Comparison of ENCODE assay signal across 15 cellular contexts in the genomic region with DNA sequence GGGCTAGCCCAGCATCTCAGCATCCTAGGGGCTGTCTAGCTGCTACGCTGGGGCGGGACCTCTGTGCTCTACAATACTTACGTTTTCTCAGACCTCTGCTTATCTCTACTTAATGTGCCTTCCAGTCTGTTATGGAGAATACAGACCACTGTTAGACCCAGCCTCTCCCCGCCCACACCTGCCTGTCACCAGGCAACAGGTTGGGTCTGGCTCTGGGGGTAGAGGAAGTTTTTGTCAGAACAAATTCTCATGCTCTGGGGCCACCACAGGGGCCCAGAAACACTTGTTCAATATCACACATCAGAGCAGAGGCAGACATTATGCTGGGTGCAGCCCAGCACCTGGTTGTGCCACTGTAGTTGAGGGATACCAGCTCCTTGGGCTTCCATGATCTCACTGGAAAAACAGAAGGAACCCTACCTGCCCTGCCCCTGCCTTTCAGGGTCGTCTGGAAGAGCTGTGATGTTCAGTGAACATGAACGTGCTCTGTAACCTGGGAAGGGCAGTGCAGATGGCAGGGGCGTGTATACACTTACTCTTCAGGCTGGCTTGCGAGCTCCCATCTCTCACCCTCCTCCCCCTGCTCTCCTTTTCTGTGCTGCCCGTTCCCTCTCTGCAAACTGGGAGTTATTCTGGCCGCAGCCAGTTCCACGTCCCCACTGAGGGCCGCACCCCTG.
DNase-seq lines count a peak whose midpoint lies in the region; ATAC-seq, FAIRE-seq and TF ChIP-seq lines count a peak whose summit lies in the region.
"Had no signal": no experiment of that assay in that cellular context is flagged by ENCODE, and none has a peak within 500 bp of the region (broad histone marks: within the 10 kb centered on the region; RNA-seq: fewer than 3 reads in every experiment).

No MANE protein-coding gene starts in this region.

- in situ Hi-C loops in GM12878 (cut with MboI) = no loop called here

- H3K4me1 ChIP-seq in Loucy (ENCODE audit: insufficient read depth, low read length, poor library complexity, severe bottlenecking) = no peaks in the 10 kb centered on the region
- H3K4me1 ChIP-seq in GM12878 (ENCODE audit: control insufficient read depth, insufficient read depth, low read length) = no peaks in the 10 kb centered on the region
- no peaks in the 10 kb centered on the region for H3K4me1 ChIP-seq in osteoblast (ENCODE audit: insufficient read depth, low read length)

- intact Hi-C loops in GM12878 (cut with micrococcal nuclease; ENCODE audit: unreplicated experiment) = loop anchor here (10.0 kb wide), 1 partner anchor 563 kb away; no protein-coding TSS in a partner anchor

- H2AFZ ChIP-seq in Loucy (ENCODE audit: low read length) (peak overlapping the region; percentile 51; the same call in 1 of the 2 replicates), GM12878 (ENCODE audit: control insufficient read depth, low read depth, low read length) (no peak overlapping the region), osteoblast (ENCODE audit: low read length) (no peak overlapping the region)

- ATAC-seq in GM12878 (peak; percentile 12; the same call in 1 of the 3 replicates), GM18868 (IDR thresholded peaks at IDR 0.05; ENCODE audit: unreplicated experiment) (no peak), HG03565 (IDR thresholded peaks at IDR 0.05; ENCODE audit: unreplicated experiment) (no peak)
- ATAC-seq: CD8-positive, alpha-beta T cell had no signal

- H3F3A ChIP-seq in Loucy (ENCODE audit: low read depth) = no peaks in the 10 kb centered on the region

- TF ChIP-seq RAD21 in GM12878 (IDR thresholded peaks at IDR 0.05; ENCODE audit: insufficient read depth, low read depth, low read length) = no peak

- H3K27me3 ChIP-seq in Loucy (ENCODE audit: insufficient read depth, low read length, poor library complexity, severe bottlenecking) (no peaks in the 10 kb centered on the region), GM12878 (replicated peaks in 1 of 2; ENCODE audit: control insufficient read depth in 2 of 2, insufficient read depth in 2 of 2, low read length in 1 of 2) (peaks cover 2 to 3% of the 10 kb centered on the region in 2 experiments; a peak in 2 of 4 replicates), osteoblast (ENCODE audit: insufficient read depth, low read length) (peaks cover 29% of the 10 kb centered on the region)

- H3K4me2 ChIP-seq in Loucy (ENCODE audit: low read depth, low read length, poor library complexity, severe bottlenecking) (no peak overlapping the region), GM12878 (ENCODE audit: control insufficient read depth, insufficient read depth) (no peak overlapping the region), osteoblast (ENCODE audit: insufficient read depth, low read length) (peak overlapping the region; percentile 52)

- FAIRE-seq in GM12878 (lab: Jason Lieb, UNC) (no peak), GM12891 (lab: Jason Lieb, UNC) (no peak)

- no peaks in the 10 kb centered on the region for H3K36me3 ChIP-seq in Loucy (ENCODE audit: insufficient read depth, low read length)
- no peaks in the 10 kb centered on the region for H3K36me3 ChIP-seq in GM12878 (ENCODE audit: control insufficient read depth in 2 of 2, insufficient read depth in 2 of 2, low read length in 1 of 2)
- H3K36me3 ChIP-seq in osteoblast (ENCODE audit: insufficient read depth, low read length) = no peaks in the 10 kb centered on the region
- H3K36me3 ChIP-seq: neutrophil, transverse colon had no signal

- H3K9me2 ChIP-seq in Loucy (replicated peaks; ENCODE audit: low read depth, low read length) = no peaks in the 10 kb centered on the region

- RAD21 ChIA-PET in GM12878 (lab: Charles Lee; ENCODE audit: unreplicated experiment) = interaction anchor here (0.5 to 1.3 kb wide), 2 partner anchors 13 to 357 kb away, joined by 3 read pairs; no protein-coding TSS in a partner anchor

- H4K20me1 ChIP-seq in Loucy (ENCODE audit: insufficient read depth, low read length, poor library complexity, severe bottlenecking) (no peaks in the 10 kb centered on the region), GM12878 (ENCODE audit: control insufficient read depth, insufficient read depth) (no peaks in the 10 kb centered on the region), osteoblast (ENCODE audit: insufficient read depth, low read length) (no peaks in the 10 kb centered on the region)

- no peak for TF ChIP-seq EP300 in GM12878 (IDR thresholded peaks at IDR 0.05; ENCODE audit: borderline replicate concordance in 1 of 2, control insufficient read depth in 1 of 2, low read depth in 2 of 2, low read length in 2 of 2)

- no peaks in the 10 kb centered on the region for H3K79me2 ChIP-seq in Loucy (ENCODE audit: insufficient read depth, low read length)
- no peaks in the 10 kb centered on the region for H3K79me2 ChIP-seq in GM12878 (ENCODE audit: control insufficient read depth, insufficient read depth, low read length)
- H3K79me2 ChIP-seq in osteoblast (ENCODE audit: insufficient read depth, low read length) = no peaks in the 10 kb centered on the region

- H3K4me3 ChIP-seq in Loucy (ENCODE audit: low read length, poor library complexity, severe bottlenecking) (no peak overlapping the region), GM12878 (no peak overlapping the region), osteoblast (ENCODE audit: insufficient read depth, low read length) (no peak overlapping the region)
- H3K4me3 ChIP-seq: transverse colon had no signal

- no peaks in the 10 kb centered on the region for H3K9me3 ChIP-seq in Loucy (ENCODE audit: insufficient read depth, low read depth, low read length)
- no peaks in the 10 kb centered on the region for H3K9me3 ChIP-seq in GM12878 (replicated peaks; ENCODE audit: control insufficient read depth, insufficient read depth, low read length)
- no peaks in the 10 kb centered on the region for H3K9me3 ChIP-seq in osteoblast (ENCODE audit: low read depth, low read length)
- H3K9me3 ChIP-seq: neutrophil, transverse colon had no signal

- no peak for TF ChIP-seq CTCF in Loucy (conservative IDR thresholded peaks at IDR 0.05; ENCODE audit: low read length)
- no peak for TF ChIP-seq CTCF in GM12878 (IDR thresholded peaks at IDR 0.05 in 2 of 3, conservative IDR thresholded peaks at IDR 0.05 in 1 of 3; ENCODE audit: control insufficient read depth in 2 of 3, extremely low read depth in 1 of 3, insufficient read depth in 1 of 3, low read depth in 3 of 3, low read length in 3 of 3)
- TF ChIP-seq CTCF in osteoblast (IDR thresholded peaks at IDR 0.05; ENCODE audit: extremely low read depth, low read depth, low read length) = no peak

- TF ChIP-seq POLR2A in GM12878 (IDR thresholded peaks at IDR 0.05; ENCODE audit: low read depth, low read length) (no peak), GM12891 (IDR thresholded peaks at IDR 0.05; ENCODE audit: low read depth, low read length) (no peak)

- H3K9ac ChIP-seq in Loucy (ENCODE audit: low read depth, low read length, poor library complexity, severe bottlenecking) (no peak overlapping the region), GM12878 (ENCODE audit: control insufficient read depth, insufficient read depth, low read length) (no peak overlapping the region)

- H3K27ac ChIP-seq in GM12878 (ENCODE audit: control insufficient read depth, insufficient read depth) = no peak overlapping the region
- H3K27ac ChIP-seq in osteoblast (ENCODE audit: low read depth, low read length) = no peak overlapping the region
- H3K27ac ChIP-seq: 22Rv1, HL-60, neutrophil, transverse colon had no signal

- BruUV-seq in GM12878 (replicated peaks; lab: Mats Ljungman, UMichigan) = no TSS peak

- POLR2A ChIA-PET in GM12878 (lab: Charles Lee) = interaction anchor here (0.6 kb wide), 1 partner anchor 9 kb away, joined by 4 read pairs; no protein-coding TSS in a partner anchor

- WGBS in GM12878 (ENCODE audit: insufficient coverage, insufficient replicate concordance, low lambda C conversion rate, missing lambda C conversion rate) = 13% methylated on average over 12 of the region's 12 CpGs

- SMC1A ChIA-PET in GM12878 (lab: Charles Lee; ENCODE audit: uncharacterized antibody, unreplicated experiment) = interaction anchor here (0.7 kb wide), 1 partner anchor 889 kb away, joined by 3 read pairs; no protein-coding TSS in a partner anchor

- CTCF ChIA-PET in GM12878 (lab: Yijun Ruan, JAX) = interaction anchor here (0.5 to 3.9 kb wide), 8 partner anchors 11 to 889 kb away, joined by 3 to 23 read pairs (median 4); no protein-coding TSS in a partner anchor

- peak; percentile 77 for DNase-seq in NCI-H1694 treated with DMSO at 0.1 percent for 48 hours (lab: John Stamatoyannopoulos, UW)
- DNase-seq in NCI-H1694 (lab: John Stamatoyannopoulos, UW) = no peak
- no peak for DNase-seq in GM12878 (ENCODE audit: low read depth, low spot score)
- no peak for DNase-seq in osteoblast (ENCODE audit: insufficient read length, low spot score, missing footprints)
- no peak for DNase-seq in GM12891 (ENCODE audit: insufficient read length, low spot score)
- DNase-seq: effector CD8-positive, alpha-beta T cell; GF-D8 had no signal

TF ChIP-seq in GM12878, 131 proteins besides CTCF, POLR2A, EP300 and RAD21:
- TF ChIP-seq NBN (IDR thresholded peaks at IDR 0.05) (no peak), NR2C1 (IDR thresholded peaks at IDR 0.05) (no peak), CREM (IDR thresholded peaks at IDR 0.05; ENCODE audit: low read depth) (no peak), MTA3 (IDR thresholded peaks at IDR 0.05; ENCODE audit: borderline replicate concordance, low read length) (no peak)

TF ChIP-seq in GM12891, 5 proteins besides CTCF, POLR2A, EP300 and RAD21:
- TF ChIP-seq PAX5 (IDR thresholded peaks at IDR 0.05; ENCODE audit: insufficient read depth, low read length, severe bottlenecking) (no peak), SPI1 (IDR thresholded peaks at IDR 0.05; ENCODE audit: low read depth, low read length) (no peak), TAF1 (IDR thresholded peaks at IDR 0.05; ENCODE audit: low read depth, low read length) (no peak), POLR2AphosphoS5 (IDR thresholded peaks at IDR 0.05; ENCODE audit: low read depth, low read length) (no peak), POU2F2 (IDR thresholded peaks at IDR 0.05; ENCODE audit: low read depth, low read length) (no peak)
